Comparison of ENCODE assay signal across 9 cellular contexts in the genomic region with DNA sequence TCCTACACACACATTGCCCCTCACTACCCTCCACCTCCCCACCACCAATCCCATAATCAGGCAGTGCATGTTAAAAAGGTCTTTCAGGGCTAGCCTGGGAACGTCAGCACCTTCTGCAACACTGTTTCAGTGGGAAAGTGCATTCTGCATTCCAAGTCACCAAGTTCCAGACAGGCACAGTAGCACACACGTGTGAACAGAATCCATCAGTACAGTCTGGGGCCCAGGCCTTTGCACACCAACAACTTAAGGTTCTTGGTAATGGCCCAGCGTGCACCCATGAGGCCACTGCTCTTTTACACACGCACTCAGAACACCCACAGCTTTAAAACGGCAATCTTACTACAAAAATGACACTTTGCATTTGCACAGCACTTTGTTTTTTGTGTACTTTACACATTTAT. TPM values are rescaled to one million over a fixed set of nuclear protein-coding genes. Genes with fewer than 3 reads are reported as not detected.
DNase-seq lines count a peak whose midpoint lies in the region; ATAC-seq, FAIRE-seq and TF ChIP-seq lines count a peak whose summit lies in the region.
"Had no signal": no experiment of that assay in that cellular context is flagged by ENCODE, and none has a peak within 500 bp of the region (broad histone marks: within the 10 kb centered on the region; RNA-seq: fewer than 3 reads in every experiment).

No MANE protein-coding gene starts in this region.

- no peak overlapping the region for H2BK15ac ChIP-seq in IMR-90 (ENCODE audit: low read depth, low read length)

- DNase-seq in A549 (ENCODE audit: low read depth in 1 of 2, low spot score in 1 of 2) = peak in 1 of 2 experiments; percentile 80
- DNase-seq in IMR-90 = no peak
- no peak for DNase-seq in breast epithelium (ENCODE audit: low spot score in 2 of 2)
- no peak for DNase-seq in mesothelial cell of epicardium (ENCODE audit: low spot score in 2 of 2, unreplicated experiment in 2 of 2)
- no peak for DNase-seq in NCI-H526 (lab: John Stamatoyannopoulos, UW)
- no peak for DNase-seq in GOT3 (lab: John Stamatoyannopoulos, UW)
- no peak for DNase-seq in NCI-H187 (lab: John Stamatoyannopoulos, UW)

- peaks cover 9% of the 10 kb centered on the region for H3K9me1 ChIP-seq in IMR-90 (ENCODE audit: insufficient read depth, low read length)

- in situ Hi-C loops in IMR-90 (cut with MboI; ENCODE audit: low sequenced_read_pairs) = no loop called here

- peak overlapping the region; percentile 88 for H3K4me3 ChIP-seq in A549
- H3K4me3 ChIP-seq in IMR-90 (ENCODE audit: insufficient read depth, low read depth, low read length) = peak overlapping the region; percentile 70
- H3K4me3 ChIP-seq in breast epithelium = peak overlapping the region; percentile 83 to 99 (median 91)

- under 1% methylated on average over 5 of the region's 5 CpGs for WGBS in A549 (ENCODE audit: missing lambda C conversion rate)
- 39% methylated on average over 2 of the region's 5 CpGs; no CpG with 5 or more reads in 1 of the 2 experiments for WGBS in IMR-90 (ENCODE audit: extremely low coverage in 2 of 2, insufficient read length in 1 of 2), 2 experiments

- H3K36me3 ChIP-seq in IMR-90 (ENCODE audit: control insufficient read depth, insufficient read depth, low read length) (peaks cover 29% of the 10 kb centered on the region), breast epithelium (no peaks in the 10 kb centered on the region)

- peak overlapping the region; percentile 98 for H3K23ac ChIP-seq in IMR-90 (ENCODE audit: low read depth, low read length)

- peak overlapping the region; percentile 86 for H2BK5ac ChIP-seq in IMR-90 (ENCODE audit: low read depth, low read length, poor library complexity, severe bottlenecking)

- ATAC-seq in A549 = peak in 1 of 2 experiments; percentile 1; a peak in 3 of 6 replicates
- ATAC-seq in IMR-90 (ENCODE audit: low read depth) = no peak
- no peak for ATAC-seq in HG03196 (IDR thresholded peaks at IDR 0.05; ENCODE audit: unreplicated experiment)

- CTCF ChIA-PET in A549 (lab: Yijun Ruan, JAX) (interaction anchor here (0.7 to 6.5 kb wide), 7 partner anchors 13 to 52 kb away, joined by 3 to 58 read pairs (median 3); no protein-coding TSS in a partner anchor), IMR-90 (lab: Yijun Ruan, JAX) (no interaction called here)

- H3K4me1 ChIP-seq in A549 (peaks cover 58% of the 10 kb centered on the region), IMR-90 (ENCODE audit: control insufficient read depth, insufficient read depth, low read length) (peaks cover 48% of the 10 kb centered on the region), breast epithelium (peaks cover 16 to 30% of the 10 kb centered on the region in 2 donors)

- no peak for FAIRE-seq in A549 (lab: Jason Lieb, UNC)
- FAIRE-seq: colon had no signal

- peak overlapping the region; percentile 94 for H3K4me2 ChIP-seq in A549
- H3K4me2 ChIP-seq in IMR-90 (ENCODE audit: low read depth, low read length) = peak overlapping the region; percentile 92

- peak overlapping the region; percentile 90 for H3K4me3 Mint-ChIP-seq in mesothelial cell of epicardium

- no peak overlapping the region for H2BK20ac ChIP-seq in IMR-90 (ENCODE audit: low read depth, low read length)

- BruUV-seq in IMR-90 (replicated peaks; lab: Mats Ljungman, UMichigan) = no TSS peak

- no peaks in the 10 kb centered on the region for H3K27me3 ChIP-seq in IMR-90 (ENCODE audit: control insufficient read depth, insufficient read depth, low read length)
- no peaks in the 10 kb centered on the region for H3K27me3 ChIP-seq in breast epithelium

- peak overlapping the region; percentile 6 for H2AK9ac ChIP-seq in IMR-90 (replicated peaks; ENCODE audit: low read depth, low read length, poor library complexity)

- peak overlapping the region; percentile 85 to 94; a peak in 3 of 4 replicates for H4K8ac ChIP-seq in IMR-90 (ENCODE audit: low read depth in 2 of 2, low read length in 2 of 2)

- TF ChIP-seq CTCF in A549 (IDR thresholded peaks at IDR 0.05) = no peak
- TF ChIP-seq CTCF in IMR-90 (conservative IDR thresholded peaks at IDR 0.05; ENCODE audit: low read depth, low read length) = no peak
- no peak for TF ChIP-seq CTCF in breast epithelium (IDR thresholded peaks at IDR 0.05)
- TF ChIP-seq CTCF in mesothelial cell of epicardium (IDR thresholded peaks at IDR 0.05; ENCODE audit: unreplicated experiment) = no peak

- H2AFZ ChIP-seq in IMR-90 (replicated peaks; ENCODE audit: low read length, poor library complexity) = no peak overlapping the region

- H3K27me3 Mint-ChIP-seq in mesothelial cell of epicardium (ENCODE audit: low read depth) = peaks cover 3% of the 10 kb centered on the region

- H3K9me3 Mint-ChIP-seq in mesothelial cell of epicardium = no peaks in the 10 kb centered on the region

- peak overlapping the region; percentile 97 for H4K91ac ChIP-seq in IMR-90 (ENCODE audit: insufficient read depth, low read depth, low read length)

- peak overlapping the region; percentile 42 for H2BK120ac ChIP-seq in IMR-90 (ENCODE audit: low read depth, low read length)

- H3K36me3 Mint-ChIP-seq in mesothelial cell of epicardium = peaks cover 4% of the 10 kb centered on the region

- H3K4me1 Mint-ChIP-seq in mesothelial cell of epicardium = peaks cover 76% of the 10 kb centered on the region

- H3K14ac ChIP-seq in IMR-90 (replicated peaks; ENCODE audit: low read depth, low read length) = peak overlapping the region; percentile 98

- intact Hi-C loops in IMR-90 (cut with micrococcal nuclease) (no loop called here), breast epithelium (cut with DNase I; ENCODE audit: low total_unique reads) (no loop called here)

- H3K56ac ChIP-seq in IMR-90 (ENCODE audit: extremely low read depth, insufficient read depth, low read length) = peak overlapping the region; percentile 99

- peak overlapping the region; percentile 11 for H4K5ac ChIP-seq in IMR-90 (ENCODE audit: low read depth, low read length)

- H4K20me1 ChIP-seq in IMR-90 (ENCODE audit: insufficient read depth, low read length) = peaks cover 57% of the 10 kb centered on the region

- peak overlapping the region; percentile 99 for H3K27ac Mint-ChIP-seq in mesothelial cell of epicardium

- H3K18ac ChIP-seq in IMR-90 (ENCODE audit: low read depth, low read length) = peak overlapping the region; percentile 13

- dilution Hi-C loops in IMR-90 (cut with HindIII; ENCODE audit: low sequenced_read_pairs, unreplicated experiment) = no loop called here

- peak overlapping the region; percentile 96 for H3K4ac ChIP-seq in IMR-90 (ENCODE audit: low read depth, low read length)

- H3K27ac ChIP-seq in A549 (peak overlapping the region; percentile 97 to 99), IMR-90 (ENCODE audit: insufficient read depth, low read length) (peak overlapping the region; percentile 87), breast epithelium (peak overlapping the region; percentile 99)

- peaks cover 4 to 41% of the 10 kb centered on the region in 2 experiments; a peak in 3 of 4 replicates for H3K79me1 ChIP-seq in IMR-90 (ENCODE audit: low read depth in 1 of 2, low read length in 2 of 2)

- H3K9ac ChIP-seq in IMR-90 (ENCODE audit: low read depth, low read length) = peak overlapping the region; percentile 92

- TF ChIP-seq POLR2A in A549 (IDR thresholded peaks at IDR 0.05; ENCODE audit: low read length) (no peak), IMR-90 (IDR thresholded peaks at IDR 0.05; ENCODE audit: low read depth, low read length) (no peak), breast epithelium (IDR thresholded peaks at IDR 0.05) (no peak)

- no peak for TF ChIP-seq EP300 in A549 (IDR thresholded peaks at IDR 0.05)

- H2AK5ac ChIP-seq in IMR-90 (ENCODE audit: low read depth, low read length) = peak overlapping the region; percentile 76

- H3K9me3 ChIP-seq in A549 (no peaks in the 10 kb centered on the region), IMR-90 (ENCODE audit: control insufficient read depth, insufficient read depth, low read length) (no peaks in the 10 kb centered on the region), breast epithelium (no peaks in the 10 kb centered on the region)

- POLR2A ChIA-PET in A549 (lab: Yijun Ruan, JAX) = interaction anchor here (1.2 to 10.2 kb wide), 8 partner anchors 11 to 46 kb away, joined by 3 to 152 read pairs (median 15); no protein-coding TSS in a partner anchor
- POLR2A ChIA-PET in IMR-90 (lab: Charles Lee; ENCODE audit: unreplicated experiment) = interaction anchor here (0.9 kb wide), 1 partner anchor 25 kb away, joined by 3 read pairs; no protein-coding TSS in a partner anchor

- no peak for TF ChIP-seq RAD21 in A549 (conservative IDR thresholded peaks at IDR 0.05 in 1 of 2, IDR thresholded peaks at IDR 0.05 in 1 of 2)
- no peak for TF ChIP-seq RAD21 in IMR-90 (IDR thresholded peaks at IDR 0.05; ENCODE audit: low read length)

TF ChIP-seq in A549, 52 proteins besides CTCF, POLR2A, EP300 and RAD21 (continues in another document):
- TF ChIP-seq EHF (CRISPR knock-in tag; IDR thresholded peaks at IDR 0.05) (no peak; the same call in 1 of the 2 replicates), TFCP2L1 (CRISPR knock-in tag; IDR thresholded peaks at IDR 0.05) (peak; percentile 43; the same call in 1 of the 2 replicates), FOSB (CRISPR knock-in tag; IDR thresholded peaks at IDR 0.05) (peak; percentile 41; the same call in 1 of the 2 replicates)

TF ChIP-seq in IMR-90, 13 proteins besides CTCF, POLR2A, EP300 and RAD21:
- no peak for TF ChIP-seq RFX5 (IDR thresholded peaks at IDR 0.05; ENCODE audit: low read depth, low read length)
- no peak for TF ChIP-seq BHLHE40 (IDR thresholded peaks at IDR 0.05; ENCODE audit: low read depth, low read length)
- TF ChIP-seq CHD1 (IDR thresholded peaks at IDR 0.05; ENCODE audit: low read depth, low read length) = no peak

RNA-seq across cellular contexts. Expression of gene ANXA2, which starts 1.2 kb away (rescaled TPM):
- polyA plus RNA-seq in A549 (2011; rRNA removed) (5,725 and 5,746 TPM in 2 replicates), A549 (2017; fragmentation: RNase III; extraction: RNeasy Plus Mini Kit Qiagen cat#74134 plus additional on column Dnase treatment) (4,707 to 5,021 TPM (median 4,900 TPM) in 3 replicates), IMR-90 (2012; rRNA removed) (6,722 and 7,454 TPM in 2 replicates)
- 4,340 and 4,409 TPM in 2 replicates for polyA plus RNA-seq in A549 (2012; cell fraction: cytosol; rRNA removed)
- polyA plus RNA-seq in A549 (2012; cell fraction: nucleus; rRNA removed) = 2,599 and 4,127 TPM in 2 replicates
- 4,094 and 4,183 TPM in 2 replicates for polyA minus RNA-seq in A549 (2011; rRNA and poly(A)+ RNA removed)
- total RNA-seq in IMR-90 (2012; rRNA removed) (6,979 and 8,412 TPM in 2 replicates), breast epithelium (1,000 to 10,000 TPM in 1 of 3 donors, 100 to 1,000 TPM in 2; 875 to 1,598 (median 923) TPM), mesothelial cell of epicardium (1,031 to 1,044 TPM (median 1,040 TPM) in 3 replicates)
- 2,230 and 5,114 TPM in 2 replicates for polyA plus RNA-seq in IMR-90 (2012; cell fraction: cytosol; rRNA removed)
- polyA plus RNA-seq in IMR-90 (2012; cell fraction: nucleus; rRNA removed; ENCODE audit: low replicate concordance) = 764 and 3,092 TPM in 2 replicates
